ENCODE assay signal across 21 cellular contexts in genomic region chr18:3075491-3075890, GRCh38.
DNase-seq lines count a peak whose midpoint lies in the region; FAIRE-seq and TF ChIP-seq lines count a peak whose summit lies in the region.
"Had no signal": no experiment of that assay in that cellular context is flagged by ENCODE, and none has a peak within 500 bp of the region (broad histone marks: within the 10 kb centered on the region; RNA-seq: fewer than 3 reads in every experiment).

No MANE protein-coding gene starts in this region.

- peaks cover 53% of the 10 kb centered on the region for H3K4me1 Mint-ChIP-seq in nephron progenitor cell

- intact Hi-C loops in mammary epithelial cell (cut with micrococcal nuclease) (no loop called here), breast epithelium (cut with DNase I; ENCODE audit: low total_unique reads) (no loop called here)

- H2AFZ ChIP-seq in mammary epithelial cell (ENCODE audit: low read depth, low read length), result peak overlapping the region; percentile 69
- H2AFZ ChIP-seq in H1 (ENCODE audit: low read length), result peak overlapping the region; percentile 37; the same call in 1 of the 2 replicates
- no peak overlapping the region for H2AFZ ChIP-seq in trophoblast cell (ENCODE audit: insufficient read depth, low read length, poor library complexity)

- no peak overlapping the region for H4K91ac ChIP-seq in H1 (replicated peaks; ENCODE audit: insufficient read length, low read length)
- H4K91ac ChIP-seq in trophoblast cell (ENCODE audit: low read depth, low read length), result no peak overlapping the region

- H3K18ac ChIP-seq in H1 (ENCODE audit: extremely low read depth, low read length) (no peak overlapping the region), trophoblast cell (ENCODE audit: low read length) (no peak overlapping the region)

- no peaks in the 10 kb centered on the region for H3K79me1 ChIP-seq in H1 (ENCODE audit: low read depth, low read length)
- H3K79me1 ChIP-seq in trophoblast cell (ENCODE audit: low read length), result no peaks in the 10 kb centered on the region

- H3K79me2 ChIP-seq in mammary epithelial cell (ENCODE audit: insufficient read depth, low read length) (no peaks in the 10 kb centered on the region), H1 (ENCODE audit: control insufficient read depth in 1 of 2, insufficient read depth in 2 of 2, low read length in 2 of 2) (no peaks in the 10 kb centered on the region), trophoblast cell (ENCODE audit: control insufficient read depth, insufficient read depth, low read length, poor library complexity) (no peaks in the 10 kb centered on the region)

- TF ChIP-seq POLR2A in breast epithelium (IDR thresholded peaks at IDR 0.05), result no peak
- TF ChIP-seq POLR2A in H1 (IDR thresholded peaks at IDR 0.05; ENCODE audit: control extremely low read depth in 1 of 2, low read depth in 2 of 2, low read length in 2 of 2), result no peak

- no peak overlapping the region for H3K23ac ChIP-seq in H1 (ENCODE audit: insufficient read length)
- H3K23ac ChIP-seq in trophoblast cell (ENCODE audit: low read length), result no peak overlapping the region

- H2AK5ac ChIP-seq in H1 (ENCODE audit: low read depth, low read length) (no peak overlapping the region), trophoblast cell (ENCODE audit: low read length) (no peak overlapping the region)

- H4K8ac ChIP-seq in H1 (ENCODE audit: extremely low read depth, insufficient read depth, low read length), result no peak overlapping the region
- H4K8ac ChIP-seq in trophoblast cell (ENCODE audit: low read depth, low read length), result no peak overlapping the region

- POLR2A ChIA-PET in H1 (lab: Charles Lee; ENCODE audit: partially characterized antibody), result interaction anchor here (1.4 kb wide), 1 partner anchor 170 kb away, joined by 4 read pairs; no protein-coding TSS in a partner anchor

- no peaks in the 10 kb centered on the region for H3K36me3 Mint-ChIP-seq in nephron progenitor cell (ENCODE audit: low read depth)

- no peak overlapping the region for H3K56ac ChIP-seq in H1 (replicated peaks; ENCODE audit: insufficient read length, low read depth, low read length)

- no peak overlapping the region for H3K27ac ChIP-seq in mammary epithelial cell (ENCODE audit: insufficient read depth, low read depth, low read length)
- H3K27ac ChIP-seq in breast epithelium, result no peak overlapping the region
- H3K27ac ChIP-seq in H1 (ENCODE audit: low read depth, low read length), result no peak overlapping the region
- H3K27ac ChIP-seq in trophoblast cell (ENCODE audit: low read depth, low read length), result no peak overlapping the region
- H3K27ac ChIP-seq: spleen, uterus had no signal

- H3K9me3 ChIP-seq in mammary epithelial cell (replicated peaks; ENCODE audit: insufficient read depth, low read length) (no peaks in the 10 kb centered on the region), breast epithelium (no peaks in the 10 kb centered on the region), H1 (ENCODE audit: insufficient read depth in 2 of 2, low read depth in 1 of 2, low read length in 1 of 2) (no peaks in the 10 kb centered on the region), trophoblast cell (ENCODE audit: insufficient read depth, low read depth, low read length) (no peaks in the 10 kb centered on the region)
- H3K9me3 ChIP-seq: spleen, uterus had no signal

- H3K9ac ChIP-seq in mammary epithelial cell (ENCODE audit: insufficient read depth, low read length) (no peak overlapping the region), H1 (replicated peaks in 1 of 4; ENCODE audit: extremely low read depth in 1 of 4, low read depth in 3 of 4, low read length in 3 of 4) (no peak overlapping the region), trophoblast cell (ENCODE audit: low read length) (no peak overlapping the region)

- CTCF ChIA-PET in mammary epithelial cell (lab: Charles Lee; ENCODE audit: low non-redundant PET), result no interaction called here
- CTCF ChIA-PET in H1 (lab: Charles Lee; ENCODE audit: partially characterized antibody), result interaction anchor here (0.6 to 7.3 kb wide), 7 partner anchors 9 to 229 kb away, joined by 3 to 42 read pairs (median 4); no protein-coding TSS in a partner anchor

- H2BK5ac ChIP-seq in H1 (ENCODE audit: low read depth, low read length), result no peak overlapping the region
- H2BK5ac ChIP-seq in trophoblast cell (ENCODE audit: low read depth, low read length, poor library complexity), result no peak overlapping the region

- TF ChIP-seq CTCF in mammary epithelial cell (conservative IDR thresholded peaks at IDR 0.05 in 1 of 2, IDR thresholded peaks at IDR 0.05 in 1 of 2; ENCODE audit: extremely low read depth in 1 of 2, insufficient read depth in 1 of 2, low read depth in 1 of 2, low read length in 2 of 2), result no peak
- no peak for TF ChIP-seq CTCF in breast epithelium (IDR thresholded peaks at IDR 0.05)
- TF ChIP-seq CTCF in H1 (IDR thresholded peaks at IDR 0.05; ENCODE audit: control extremely low read depth in 1 of 3, insufficient read depth in 1 of 3, low read depth in 1 of 3, low read length in 3 of 3), result no peak
- no peak for TF ChIP-seq CTCF in nephron progenitor cell (IDR thresholded peaks at IDR 0.05)

- H2BK12ac ChIP-seq in H1 (ENCODE audit: low read depth, low read length) (no peak overlapping the region), trophoblast cell (ENCODE audit: low read length) (no peak overlapping the region)

- H4K5ac ChIP-seq in H1 (ENCODE audit: insufficient read length, low read depth, low read length), result no peak overlapping the region

- TF ChIP-seq RAD21 in H1 (IDR thresholded peaks at IDR 0.05 in 1 of 2, conservative IDR thresholded peaks at IDR 0.05 in 1 of 2; ENCODE audit: low read depth in 2 of 2, low read length in 2 of 2), result no peak

- dilution Hi-C loops in mammary epithelial cell (cut with HindIII; ENCODE audit: low sequenced_read_pairs), result no loop called here

- H4K12ac ChIP-seq in trophoblast cell (ENCODE audit: low read depth, low read length), result no peak overlapping the region

- H3K4me3 ChIP-seq in mammary epithelial cell (replicated peaks in 1 of 3; ENCODE audit: insufficient read depth in 1 of 3, low read depth in 2 of 3, low read length in 3 of 3), result no peak overlapping the region
- H3K4me3 ChIP-seq in breast epithelium, result no peak overlapping the region
- no peak overlapping the region for H3K4me3 ChIP-seq in H1 (ENCODE audit: extremely low read depth in 1 of 4, insufficient read depth in 2 of 4, low read depth in 3 of 4, low read length in 4 of 4)
- H3K4me3 ChIP-seq in trophoblast cell (ENCODE audit: low read depth, low read length), result no peak overlapping the region
- H3K4me3 ChIP-seq: spleen, uterus had no signal

- TF ChIP-seq EP300 in H1 (IDR thresholded peaks at IDR 0.05; ENCODE audit: borderline replicate concordance in 1 of 2, low read depth in 2 of 2, low read length in 2 of 2), result no peak

- H3K14ac ChIP-seq in H1 (ENCODE audit: insufficient read length) (no peak overlapping the region), trophoblast cell (ENCODE audit: low read length) (no peak overlapping the region)

- H2BK20ac ChIP-seq in H1 (ENCODE audit: low read length), result no peak overlapping the region

- FAIRE-seq in H1 (lab: Jason Lieb, UNC), result peak; percentile 39

- H3K4me2 ChIP-seq in mammary epithelial cell (ENCODE audit: insufficient read depth, low read depth, low read length) (no peak overlapping the region), H1 (ENCODE audit: insufficient read depth in 1 of 2, low read depth in 2 of 2, low read length in 2 of 2) (no peak overlapping the region), trophoblast cell (ENCODE audit: low read length) (no peak overlapping the region)

- DNase-seq in mammary epithelial cell (no peak), breast epithelium (ENCODE audit: low spot score in 2 of 2) (no peak), H1 (ENCODE audit: low read depth in 1 of 2, low spot score in 2 of 2) (no peak), nephron progenitor cell (no peak), trophoblast cell (no peak), AG08396 (ENCODE audit: low spot score) (no peak)
- DNase-seq in stimulated activated CD4-positive, alpha-beta T cell treated with anti-CD3 and anti-CD28 coated beads, Interleukin-4, amount 100 ng/mL, for 24 hours, result no peak
- no peak for DNase-seq in stimulated activated CD4-positive, alpha-beta T cell treated with anti-CD3 and anti-CD28 coated beads, Interleukin-4, amount 100 ng/mL, for 4 hours
- DNase-seq: ACHN, activated gamma-delta T cell, amygdala, C1 segment of cervical spinal cord, DMS 273 treated with DMSO at 0.1 percent for 48 hours, GDM1, left cardiac atrium, mesenchymal stem cell, NCI-H1436, spleen, T-helper 1 cell, uterus had no signal

- no peak overlapping the region for H2BK15ac ChIP-seq in H1 (ENCODE audit: low read length)

- WGBS in mammary epithelial cell (ENCODE audit: low coverage, missing lambda C conversion rate), result 49% methylated on average over 9 of the region's 9 CpGs
- 66% methylated on average over 9 of the region's 9 CpGs; no CpG with 5 or more reads in 1 of the 2 experiments for WGBS in H1 (ENCODE audit: extremely low coverage in 1 of 2, insufficient coverage in 1 of 2, insufficient read length in 1 of 2, insufficient replicate concordance in 2 of 2, low coverage in 1 of 2, low lambda C conversion rate in 2 of 2, missing lambda C conversion rate in 1 of 2), 2 experiments
- WGBS in trophoblast cell (ENCODE audit: extremely low coverage, insufficient coverage, insufficient read length), result no CpG with 5 or more reads among the region's 9 CpGs

- no TSS peak for BruUV-seq in mammary epithelial cell (replicated peaks; lab: Mats Ljungman, UMichigan)

- H2BK120ac ChIP-seq in H1 (replicated peaks; ENCODE audit: low read depth, low read length) (no peak overlapping the region), trophoblast cell (ENCODE audit: insufficient read depth, low read length, poor library complexity) (no peak overlapping the region)

- no peaks in the 10 kb centered on the region for H3K27me3 Mint-ChIP-seq in nephron progenitor cell (ENCODE audit: low read depth, poor library complexity)
- H3K27me3 Mint-ChIP-seq: central memory CD8-positive, alpha-beta T cell had no signal

- H3K4me1 ChIP-seq in mammary epithelial cell (ENCODE audit: insufficient read depth, low read length) (no peaks in the 10 kb centered on the region), breast epithelium (no peaks in the 10 kb centered on the region), H1 (replicated peaks in 1 of 4; ENCODE audit: control insufficient read depth in 3 of 4, insufficient read depth in 4 of 4, low read length in 3 of 4) (no peaks in the 10 kb centered on the region; a peak in 1 of 7 replicates), trophoblast cell (ENCODE audit: control insufficient read depth in 1 of 2, insufficient read depth in 2 of 2, low read length in 2 of 2) (no peaks in the 10 kb centered on the region)
- H3K4me1 ChIP-seq: uterus had no signal

- H3K27me3 ChIP-seq in mammary epithelial cell (ENCODE audit: insufficient read depth, low read length), result no peaks in the 10 kb centered on the region
- no peaks in the 10 kb centered on the region for H3K27me3 ChIP-seq in breast epithelium
- H3K27me3 ChIP-seq in H1 (replicated peaks in 1 of 4; ENCODE audit: control insufficient read depth in 3 of 4, extremely low read depth in 1 of 4, insufficient read depth in 3 of 4, low read length in 3 of 4), result no peaks in the 10 kb centered on the region
- no peaks in the 10 kb centered on the region for H3K27me3 ChIP-seq in trophoblast cell (ENCODE audit: insufficient read depth, low read length)
- H3K27me3 ChIP-seq: spleen, uterus had no signal

- H3K4ac ChIP-seq in H1 (replicated peaks; ENCODE audit: insufficient read length, low read depth, low read length) (no peak overlapping the region), trophoblast cell (ENCODE audit: low read depth, low read length) (no peak overlapping the region)

- H3K9me3 Mint-ChIP-seq in nephron progenitor cell, result no peaks in the 10 kb centered on the region
- H3K9me3 Mint-ChIP-seq: central memory CD8-positive, alpha-beta T cell had no signal

- H3K23me2 ChIP-seq in H1 (ENCODE audit: low read depth, low read length), result no peaks in the 10 kb centered on the region; the same call in 1 of the 2 replicates

- no peak overlapping the region for H3K4me3 Mint-ChIP-seq in nephron progenitor cell
- H3K4me3 Mint-ChIP-seq: central memory CD8-positive, alpha-beta T cell had no signal

- H4K20me1 ChIP-seq in mammary epithelial cell (ENCODE audit: insufficient read depth, low read length) (no peaks in the 10 kb centered on the region), H1 (replicated peaks in 1 of 2; ENCODE audit: control insufficient read depth in 1 of 2, insufficient read depth in 2 of 2, low read length in 2 of 2) (no peaks in the 10 kb centered on the region)

- peak overlapping the region; percentile 23 for H3K27ac Mint-ChIP-seq in nephron progenitor cell

- in situ Hi-C loops in mammary epithelial cell (cut with MboI; ENCODE audit: low sequenced_read_pairs in 2 of 2), result no loop called here

- H3K36me3 ChIP-seq in mammary epithelial cell (ENCODE audit: insufficient read depth, low read length) (no peaks in the 10 kb centered on the region), breast epithelium (no peaks in the 10 kb centered on the region), H1 (ENCODE audit: control insufficient read depth in 2 of 4, insufficient read depth in 4 of 4, low read length in 3 of 4) (no peaks in the 10 kb centered on the region), trophoblast cell (ENCODE audit: control insufficient read depth in 1 of 2, insufficient read depth in 2 of 2, low read length in 2 of 2) (no peaks in the 10 kb centered on the region)
- H3K36me3 ChIP-seq: spleen, uterus had no signal
